1 cellular context compared by ENCODE assay signal in genomic region chr3:127252446-127252845, GRCh38.
TF ChIP-seq lines count a peak whose summit lies in the region.

No MANE protein-coding gene starts in this region.

TF ChIP-seq in IMR-90, 13 proteins besides CTCF, POLR2A, EP300 and RAD21 (continued from another document):
- TF ChIP-seq USF2 (IDR thresholded peaks at IDR 0.05; ENCODE audit: low read depth, low read length) = no peak
